Comparison of ENCODE assay signal across 17 cellular contexts in genomic region chr13:29484236-29484635, GRCh38.
DNase-seq lines count a peak whose midpoint lies in the region; ATAC-seq and TF ChIP-seq lines count a peak whose summit lies in the region.
"Had no signal": no experiment of that assay in that cellular context is flagged by ENCODE, and none has a peak within 500 bp of the region (broad histone marks: within the 10 kb centered on the region; RNA-seq: fewer than 3 reads in every experiment).

No MANE protein-coding gene starts in this region.

- H3K4me1 ChIP-seq in tibial nerve, result no peaks in the 10 kb centered on the region
- H3K4me1 ChIP-seq: colonic mucosa, pancreas had no signal

- no peaks in the 10 kb centered on the region for H3K9me3 ChIP-seq in tibial nerve
- H3K9me3 ChIP-seq: colonic mucosa, pancreas had no signal

- TF ChIP-seq CTCF in tibial nerve (IDR thresholded peaks at IDR 0.05), result no peak

- H3K36me3 ChIP-seq in tibial nerve, result no peaks in the 10 kb centered on the region
- H3K36me3 ChIP-seq: colonic mucosa, pancreas had no signal

- no peak overlapping the region for H3K27ac ChIP-seq in tibial nerve
- H3K27ac ChIP-seq: colonic mucosa, pancreas had no signal

- TF ChIP-seq POLR2A in tibial nerve (IDR thresholded peaks at IDR 0.05), result no peak

- no peak for TF ChIP-seq EP300 in tibial nerve (IDR thresholded peaks at IDR 0.05)

- 73 to 81% methylated on average over 7 of the region's 7 CpGs for WGBS in tibial nerve, 2 donors

- DNase-seq in COLO668 (lab: John Stamatoyannopoulos, UW; ENCODE audit: unreplicated experiment) (peak; percentile 32), NCI-H510A (lab: John Stamatoyannopoulos, UW) (peak; percentile 19), germinal center (ENCODE audit: low spot score) (peak; percentile 63), tibial nerve (ENCODE audit: low spot score in 2 of 2) (no peak)
- no peak for DNase-seq in activated naive CD4-positive, alpha-beta T cell treated with Interleukin-2 at 50 U/mL for 16 hours
- DNase-seq in stimulated activated CD4-positive, alpha-beta T cell treated with anti-CD3 and anti-CD28 coated beads, Interleukin-15, amount 100 ng/mL, for 24 hours, result no peak
- DNase-seq: aorta, colonic mucosa, DMS 273 treated with DMSO at 0.1 percent for 48 hours, erythroblast, head of caudate nucleus, Kasumi-1, NCI-H2029 treated with DMSO at 0.1 percent for 48 hours, pancreas, small intestine had no signal

- H3K4me3 ChIP-seq in tibial nerve, result no peak overlapping the region
- H3K4me3 ChIP-seq: colonic mucosa, pancreas had no signal

- no peaks in the 10 kb centered on the region for H3K27me3 ChIP-seq in tibial nerve
- H3K27me3 ChIP-seq: colonic mucosa, pancreas had no signal

- ATAC-seq in GM21786 (IDR thresholded peaks at IDR 0.05; ENCODE audit: unreplicated experiment) (peak; percentile 70), HG02678 (IDR thresholded peaks at IDR 0.05; ENCODE audit: unreplicated experiment) (no peak)
- ATAC-seq: pancreas had no signal

Comparison
In these comparisons a context has a peak if more than half of its experiments do, and no peak if none do; other contexts are left out.
1. DNase-seq: peak in COLO668 (single experiment), NCI-H510A (single experiment) and germinal center (single experiment); none in tibial nerve (0 of 2), activated naive CD4-positive, alpha-beta T cell treated with Interleukin-2 at 50 U/mL for 16 hours (single experiment) and stimulated activated CD4-positive, alpha-beta T cell treated with anti-CD3 and anti-CD28 coated beads, Interleukin-15, amount 100 ng/mL, for 24 hours (single experiment).